In genomic region chr1:156624814-156625435, GRCh38 we compare ENCODE assay signal across 9 cellular contexts. TPM values are rescaled to one million over a fixed set of nuclear protein-coding genes. Genes with fewer than 3 reads are reported as not detected.
DNase-seq lines count a peak whose midpoint lies in the region; ATAC-seq, FAIRE-seq and TF ChIP-seq lines count a peak whose summit lies in the region.
"Had no signal": no experiment of that assay in that cellular context is flagged by ENCODE, and none has a peak within 500 bp of the region (broad histone marks: within the 10 kb centered on the region; RNA-seq: fewer than 3 reads in every experiment).

No MANE protein-coding gene starts in this region.

- H4K20me1 ChIP-seq in astrocyte (ENCODE audit: insufficient read depth, low read length): no peaks in the 10 kb centered on the region

- H3K4me1 ChIP-seq in astrocyte (ENCODE audit: insufficient read depth, low read length) (peaks cover 6% of the 10 kb centered on the region), subcutaneous abdominal adipose tissue (ENCODE audit: control insufficient read depth in 5 of 5, insufficient read depth in 5 of 5, low read length in 5 of 5) (peaks cover 0 to 26% (median 24%) of the 10 kb centered on the region in 5 donors)

- peak overlapping the region; percentile 82 for H3K4me2 ChIP-seq in astrocyte (ENCODE audit: low read length)

- no peak for FAIRE-seq in astrocyte (lab: Jason Lieb, UNC)

- TF ChIP-seq CTCF in astrocyte (IDR thresholded peaks at IDR 0.05; ENCODE audit: insufficient read depth, low read depth, low read length): no peak
- TF ChIP-seq CTCF in omental fat pad (IDR thresholded peaks at IDR 0.05): no peak

- ATAC-seq in GM19351 (IDR thresholded peaks at IDR 0.05; ENCODE audit: unreplicated experiment): no peak
- no peak for ATAC-seq in GM19452 (IDR thresholded peaks at IDR 0.05; ENCODE audit: unreplicated experiment)
- no peak for ATAC-seq in omental fat pad (ENCODE audit: low FRiP score)

- H3K4me3 ChIP-seq in astrocyte (ENCODE audit: insufficient read depth, low read depth, low read length): no peak overlapping the region
- H3K4me3 ChIP-seq in subcutaneous abdominal adipose tissue (ENCODE audit: low read depth in 1 of 5, low read length in 5 of 5): peak overlapping the region in 4 of 5 donors; percentile 36 to 62 (median 52)

- H3K4me1 Mint-ChIP-seq in T-helper 2 cell treated with Interferon-gamma antibody and Interleukin-4, amounts not matched to agents 5 μg/mL and 100 μg/mL, for 36 hours (ENCODE audit: low read depth): peaks cover 8% of the 10 kb centered on the region
- H3K4me1 Mint-ChIP-seq in astrocyte (ENCODE audit: low read depth, unreplicated experiment) (peaks cover 3% of the 10 kb centered on the region), immature natural killer cell (peaks cover 9% of the 10 kb centered on the region in 2 donors)

- no peak overlapping the region for H3K27ac Mint-ChIP-seq in T-helper 2 cell treated with Interferon-gamma antibody and Interleukin-4, amounts not matched to agents 5 μg/mL and 100 μg/mL, for 36 hours
- no peak overlapping the region for H3K27ac Mint-ChIP-seq in astrocyte (ENCODE audit: unreplicated experiment)
- no peak overlapping the region for H3K27ac Mint-ChIP-seq in immature natural killer cell

- H3K36me3 ChIP-seq in astrocyte (ENCODE audit: insufficient read depth, low read length): no peaks in the 10 kb centered on the region
- H3K36me3 ChIP-seq in subcutaneous abdominal adipose tissue (ENCODE audit: control insufficient read depth in 5 of 5, insufficient read depth in 5 of 5, low read length in 5 of 5): no peaks in the 10 kb centered on the region

- H3K4me3 Mint-ChIP-seq in T-helper 2 cell treated with Interferon-gamma antibody and Interleukin-4, amounts not matched to agents 5 μg/mL and 100 μg/mL, for 36 hours: peak overlapping the region; percentile 52
- H3K4me3 Mint-ChIP-seq in astrocyte (ENCODE audit: unreplicated experiment) (no peak overlapping the region), immature natural killer cell (peak overlapping the region in 3 of 5 donors; percentile 10 to 62 (median 25))

- no peak overlapping the region for H2AFZ ChIP-seq in astrocyte (ENCODE audit: low read depth, low read length)

- no peaks in the 10 kb centered on the region for H3K36me3 Mint-ChIP-seq in T-helper 2 cell treated with Interferon-gamma antibody and Interleukin-4, amounts not matched to agents 5 μg/mL and 100 μg/mL, for 36 hours (ENCODE audit: low read depth)
- no peaks in the 10 kb centered on the region for H3K36me3 Mint-ChIP-seq in astrocyte (ENCODE audit: low read depth, unreplicated experiment)
- no peaks in the 10 kb centered on the region for H3K36me3 Mint-ChIP-seq in immature natural killer cell

- DNase-seq in T-helper 2 cell treated with Interferon-gamma antibody and Interleukin-4, amounts not matched to agents 5 μg/mL and 100 μg/mL, for 36 hours (ENCODE audit: low spot score): no peak
- DNase-seq in T-helper 2 cell (no peak), astrocyte (ENCODE audit: low read depth) (no peak), immature natural killer cell (no peak), omental fat pad (ENCODE audit: low spot score) (no peak)

- H3K9ac ChIP-seq in astrocyte (ENCODE audit: low read length) (no peak overlapping the region), subcutaneous abdominal adipose tissue (ENCODE audit: low read length in 5 of 5) (no peak overlapping the region)

- H3K27me3 ChIP-seq in astrocyte (ENCODE audit: insufficient read depth, low read length) (peaks cover 50% of the 10 kb centered on the region), subcutaneous abdominal adipose tissue (ENCODE audit: control insufficient read depth in 5 of 5, insufficient read depth in 4 of 5, low read length in 5 of 5) (peaks cover 18 to 49% (median 35%) of the 10 kb centered on the region in 5 donors)

- no peaks in the 10 kb centered on the region for H3K79me2 ChIP-seq in astrocyte (ENCODE audit: insufficient read depth, low read length)

- peaks cover 64% of the 10 kb centered on the region for H3K27me3 Mint-ChIP-seq in T-helper 2 cell treated with Interferon-gamma antibody and Interleukin-4, amounts not matched to agents 5 μg/mL and 100 μg/mL, for 36 hours (ENCODE audit: low read depth)
- H3K27me3 Mint-ChIP-seq in astrocyte (ENCODE audit: low read depth, unreplicated experiment): peaks cover 60% of the 10 kb centered on the region
- peaks cover 12 to 31% (median 24%) of the 10 kb centered on the region in 3 donors for H3K27me3 Mint-ChIP-seq in immature natural killer cell (ENCODE audit: low read depth in 3 of 3)

- H3K27ac ChIP-seq in astrocyte (ENCODE audit: low read depth, low read length) (no peak overlapping the region), subcutaneous abdominal adipose tissue (ENCODE audit: low read depth, low read length) (no peak overlapping the region)
- H3K27ac ChIP-seq: C4-2B had no signal

- H3K9me3 ChIP-seq in astrocyte (ENCODE audit: insufficient read depth, low read depth, low read length): no peaks in the 10 kb centered on the region
- H3K9me3 ChIP-seq in subcutaneous abdominal adipose tissue (ENCODE audit: control insufficient read depth in 5 of 5, low read length in 5 of 5): no peaks in the 10 kb centered on the region

- no peaks in the 10 kb centered on the region for H3K9me3 Mint-ChIP-seq in T-helper 2 cell treated with Interferon-gamma antibody and Interleukin-4, amounts not matched to agents 5 μg/mL and 100 μg/mL, for 36 hours
- H3K9me3 Mint-ChIP-seq in astrocyte (ENCODE audit: unreplicated experiment) (no peaks in the 10 kb centered on the region), immature natural killer cell (peaks cover 0 to 2% (median 0%) of the 10 kb centered on the region in 6 donors)

RNA-seq across cellular contexts. Expression of gene HAPLN2, which starts 5.7 kb away (rescaled TPM):
- total RNA-seq in astrocyte: not detected in 2 replicates
- not detected for polyA plus RNA-seq in immature natural killer cell
- total RNA-seq in omental fat pad: 1 to 10 TPM in 1 of 4 donors, not detected in 3; 2.8 TPM

RNA-seq across cellular contexts. Expression of gene BCAN, which starts 17.0 kb away (rescaled TPM):
- 0.29 and 0.41 TPM in 2 replicates for total RNA-seq in astrocyte
- under 1 TPM in 1 of 3 donors, not detected in 2; 0.35 TPM for polyA plus RNA-seq in immature natural killer cell
- total RNA-seq in omental fat pad: not detected

RNA-seq across cellular contexts. Expression of gene GPATCH4, which starts 23.6 kb away (rescaled TPM):
- total RNA-seq in astrocyte (20.6 and 22.8 TPM in 2 replicates), omental fat pad (10 to 100 TPM; 30.2 to 77.5 (median 35.5) TPM)
- polyA plus RNA-seq in immature natural killer cell: 10 to 100 TPM in 2 of 3 donors, 1 to 10 TPM in 1; 7.7 to 42.2 (median 15.9) TPM

RNA-seq across cellular contexts. Expression of gene NAXE, which starts 33.3 kb away (rescaled TPM):
- total RNA-seq in astrocyte (48.5 and 51.1 TPM in 2 replicates), omental fat pad (10 to 100 TPM; 49.4 to 71.5 (median 58.9) TPM)
- 100 to 1,000 TPM; 141 to 239 (median 202) TPM for polyA plus RNA-seq in immature natural killer cell

RNA-seq across cellular contexts. Expression of gene TTC24, which starts 45.4 kb away (rescaled TPM):
- total RNA-seq in astrocyte: not detected in 2 replicates
- polyA plus RNA-seq in immature natural killer cell: 1 to 10 TPM in 1 of 3 donors, under 1 TPM in 2; 0.40 to 1.1 (median 0.72) TPM
- total RNA-seq in omental fat pad: not detected
